Comparison of ENCODE assay signal across 25 cellular contexts in the genomic region with DNA sequence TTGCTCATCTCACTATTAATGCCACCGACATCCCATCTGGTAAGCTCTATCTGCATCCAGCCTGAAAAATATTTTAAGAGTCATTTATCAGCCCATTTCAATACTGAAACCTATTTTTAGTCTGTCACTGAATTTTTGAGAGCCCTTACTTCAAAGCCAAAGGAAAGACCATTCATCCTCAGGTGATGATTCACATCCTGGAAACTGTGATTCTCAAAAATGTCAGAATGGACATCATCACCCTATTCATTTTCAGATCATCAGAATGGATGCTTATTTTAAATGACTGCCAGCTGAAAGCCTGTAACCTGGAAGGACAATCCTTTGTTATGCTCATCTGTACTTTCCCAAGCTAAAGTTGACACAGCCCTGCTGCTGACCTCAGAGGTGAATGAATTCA. TPM values are rescaled to one million over a fixed set of nuclear protein-coding genes. Genes with fewer than 3 reads are reported as not detected.
A peak's percentile ranks its signal among the peaks of the same experiment; 100 is the strongest.
DNase-seq lines count a peak whose midpoint lies in the region; ATAC-seq and TF ChIP-seq lines count a peak whose summit lies in the region.
"Had no signal": no experiment of that assay in that cellular context is flagged by ENCODE, and none has a peak within 500 bp of the region (broad histone marks: within the 10 kb centered on the region; RNA-seq: fewer than 3 reads in every experiment).

No MANE protein-coding gene starts in this region.

- no peaks in the 10 kb centered on the region for H3K36me3 ChIP-seq in SK-N-SH (replicated peaks in 1 of 2; ENCODE audit: control insufficient read depth in 1 of 2, insufficient read depth in 2 of 2, low read length in 1 of 2)
- H3K36me3 ChIP-seq: adrenal gland, BE2C had no signal

- WGBS in SK-N-SH (ENCODE audit: low lambda C conversion rate): 9% methylated on average over 1 of the region's 1 CpG

- no peaks in the 10 kb centered on the region for H3K4me1 ChIP-seq in SK-N-SH (ENCODE audit: control insufficient read depth in 1 of 2, insufficient read depth in 2 of 2, low read depth in 1 of 2, low read length in 1 of 2)
- H3K4me1 ChIP-seq: A549, adrenal gland, BE2C, foreskin keratinocyte had no signal

- H2AFZ ChIP-seq in SK-N-SH (ENCODE audit: low read depth): 0 out of 2 replicates have a peak overlapping the region, but pooled peaks have one; percentile 46

- TF ChIP-seq RAD21 in SK-N-SH (IDR thresholded peaks at IDR 0.05; ENCODE audit: low read length): no peak

- no peaks in the 10 kb centered on the region for H3K27me3 ChIP-seq in SK-N-SH (ENCODE audit: insufficient read depth)
- H3K27me3 ChIP-seq: adrenal gland, BE2C had no signal

- H3K4me3 ChIP-seq in SK-N-SH (ENCODE audit: low read depth in 2 of 2, low read length in 1 of 2): no peak overlapping the region
- H3K4me3 ChIP-seq: A549, adrenal gland, lung had no signal

- POLR2A ChIA-PET in SK-N-SH (lab: Yijun Ruan, JAX): no interaction called here

- no peak overlapping the region for H3K4me3 Mint-ChIP-seq in activated T-helper 2 cell treated with anti-CD3 and anti-CD28 coated beads, Interferon-gamma antibody, Interleukin-2, Interleukin-4, amounts not matched to agents 10 μg/mL and 5 μg/mL and 100 μg/mL, durations not matched to agents 14 hours and 24 hours and 36 hours (ENCODE audit: low read depth)

- H3K4me1 Mint-ChIP-seq in activated T-helper 2 cell treated with anti-CD3 and anti-CD28 coated beads, Interferon-gamma antibody, Interleukin-2, Interleukin-4, amounts not matched to agents 10 μg/mL and 5 μg/mL and 100 μg/mL, durations not matched to agents 14 hours and 24 hours and 36 hours (ENCODE audit: low read depth): peaks cover 25% of the 10 kb centered on the region

- no peaks in the 10 kb centered on the region for H3K9me3 ChIP-seq in SK-N-SH
- H3K9me3 ChIP-seq: A549, adrenal gland, BE2C had no signal

- peaks cover 9% of the 10 kb centered on the region for H3F3A ChIP-seq in SK-N-SH (replicated peaks; ENCODE audit: insufficient read depth)

- no peak overlapping the region for H3K27ac ChIP-seq in SK-N-SH (ENCODE audit: low read depth in 2 of 2, low read length in 1 of 2)
- H3K27ac ChIP-seq: A549, adrenal gland, foreskin keratinocyte had no signal

- no peak for ATAC-seq in SK-N-SH treated with all-trans-retinoic acid at 6 μM for 48 hours
- ATAC-seq in GM18858 (IDR thresholded peaks at IDR 0.05; ENCODE audit: unreplicated experiment): no peak
- ATAC-seq in GM19395 (IDR thresholded peaks at IDR 0.05; ENCODE audit: unreplicated experiment): no peak
- no peak for ATAC-seq in HG03439 (IDR thresholded peaks at IDR 0.05; ENCODE audit: unreplicated experiment)
- ATAC-seq: A549, foreskin keratinocyte had no signal

- DNase-seq in SK-N-SH: no peak
- peak; percentile 24 for DNase-seq in ELR (ENCODE audit: low read depth)
- no peak for DNase-seq in activated T-helper 2 cell treated with anti-CD3 and anti-CD28 coated beads, Interferon-gamma antibody, Interleukin-2, Interleukin-4, amounts not matched to agents 10 μg/mL and 5 μg/mL and 100 μg/mL, durations not matched to agents 14 hours and 24 hours and 36 hours (ENCODE audit: low spot score)
- DNase-seq in kidney tubule cell (ENCODE audit: low spot score): peak; percentile 39
- DNase-seq: adrenal gland; BE2C; cortex of kidney; foreskin keratinocyte; hippocampal formation; islet precursor cell; Kasumi-1; NCI-H1105; NCI-H2107; NCI-H524; retina; stimulated activated CD4-positive, alpha-beta T cell treated with anti-CD3 and anti-CD28 coated beads, Interleukin-4, amount 100 ng/mL, for 1 hour had no signal

- H3K27me3 Mint-ChIP-seq in activated T-helper 2 cell treated with anti-CD3 and anti-CD28 coated beads, Interferon-gamma antibody, Interleukin-2, Interleukin-4, amounts not matched to agents 10 μg/mL and 5 μg/mL and 100 μg/mL, durations not matched to agents 14 hours and 24 hours and 36 hours (ENCODE audit: low read depth): no peaks in the 10 kb centered on the region

- CTCF ChIA-PET in SK-N-SH (lab: Yijun Ruan, JAX): interaction anchor here (0.7 kb wide), 1 partner anchor 42 kb away, joined by 3 read pairs; no protein-coding TSS in a partner anchor

- no peaks in the 10 kb centered on the region for H3K9me2 ChIP-seq in SK-N-SH

- peak overlapping the region; percentile 52 for H3K4me2 ChIP-seq in SK-N-SH
- H3K4me2 ChIP-seq: A549 had no signal

- TF ChIP-seq CTCF in SK-N-SH (IDR thresholded peaks at IDR 0.05): no peak

- H4K20me1 ChIP-seq in SK-N-SH (ENCODE audit: insufficient read depth): no peaks in the 10 kb centered on the region

- TF ChIP-seq EP300 in SK-N-SH (IDR thresholded peaks at IDR 0.05; ENCODE audit: borderline replicate concordance in 1 of 2, low read depth in 1 of 2, low read length in 1 of 2): no peak

- no peaks in the 10 kb centered on the region for H3K79me2 ChIP-seq in SK-N-SH (ENCODE audit: insufficient read depth)

- H3K27ac Mint-ChIP-seq in activated T-helper 2 cell treated with anti-CD3 and anti-CD28 coated beads, Interferon-gamma antibody, Interleukin-2, Interleukin-4, amounts not matched to agents 10 μg/mL and 5 μg/mL and 100 μg/mL, durations not matched to agents 14 hours and 24 hours and 36 hours: peak overlapping the region; percentile 81

- no peaks in the 10 kb centered on the region for H3K9me3 Mint-ChIP-seq in activated T-helper 2 cell treated with anti-CD3 and anti-CD28 coated beads, Interferon-gamma antibody, Interleukin-2, Interleukin-4, amounts not matched to agents 10 μg/mL and 5 μg/mL and 100 μg/mL, durations not matched to agents 14 hours and 24 hours and 36 hours

- intact Hi-C loops in activated T-helper 2 cell treated with anti-CD3 and anti-CD28 coated beads, Interferon-gamma antibody, Interleukin-2, Interleukin-4, amounts not matched to agents 10 μg/mL and 5 μg/mL and 100 μg/mL, durations not matched to agents 14 hours and 24 hours and 36 hours (cut with micrococcal nuclease): no loop called here

- H3K36me3 Mint-ChIP-seq in activated T-helper 2 cell treated with anti-CD3 and anti-CD28 coated beads, Interferon-gamma antibody, Interleukin-2, Interleukin-4, amounts not matched to agents 10 μg/mL and 5 μg/mL and 100 μg/mL, durations not matched to agents 14 hours and 24 hours and 36 hours (ENCODE audit: low read depth): no peaks in the 10 kb centered on the region

- H3K9ac ChIP-seq in SK-N-SH: no peak overlapping the region

TF ChIP-seq in SK-N-SH, 30 proteins besides CTCF, POLR2A, EP300 and RAD21:
- peak; percentile 22; the same call in 1 of the 2 replicates for TF ChIP-seq TCF12 (IDR thresholded peaks at IDR 0.05)
- TF ChIP-seq, protein P1, sequence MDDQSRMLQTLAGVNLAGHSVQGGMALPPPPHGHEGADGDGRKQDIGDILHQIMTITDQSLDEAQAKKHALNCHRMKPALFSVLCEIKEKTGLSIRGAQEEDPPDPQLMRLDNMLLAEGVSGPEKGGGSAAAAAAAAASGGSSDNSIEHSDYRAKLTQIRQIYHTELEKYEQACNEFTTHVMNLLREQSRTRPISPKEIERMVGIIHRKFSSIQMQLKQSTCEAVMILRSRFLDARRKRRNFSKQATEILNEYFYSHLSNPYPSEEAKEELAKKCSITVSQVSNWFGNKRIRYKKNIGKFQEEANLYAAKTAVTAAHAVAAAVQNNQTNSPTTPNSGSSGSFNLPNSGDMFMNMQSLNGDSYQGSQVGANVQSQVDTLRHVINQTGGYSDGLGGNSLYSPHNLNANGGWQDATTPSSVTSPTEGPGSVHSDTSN (IDR thresholded peaks at IDR 0.05): peak; percentile 66
- TF ChIP-seq CHD2 (IDR thresholded peaks at IDR 0.05; ENCODE audit: low read length, partially characterized antibody): no peak
- peak; percentile 19; the same call in 1 of the 2 replicates for TF ChIP-seq JUND (IDR thresholded peaks at IDR 0.05)
- TF ChIP-seq MEF2A (IDR thresholded peaks at IDR 0.05; ENCODE audit: borderline replicate concordance, low read depth): no peak

TF ChIP-seq in SK-N-SH treated with all-trans-retinoic acid at 6 μM for 48 hours, 23 proteins besides CTCF, POLR2A, EP300 and RAD21 (continues in another document):
- no peak for TF ChIP-seq ZNF8 (CRISPR knock-in tag; IDR thresholded peaks at IDR 0.05)
- no peak for TF ChIP-seq GLIS3 (CRISPR knock-in tag; IDR thresholded peaks at IDR 0.05)
- no peak for TF ChIP-seq ESRRG (CRISPR knock-in tag; IDR thresholded peaks at IDR 0.05)
- TF ChIP-seq, protein P2, sequence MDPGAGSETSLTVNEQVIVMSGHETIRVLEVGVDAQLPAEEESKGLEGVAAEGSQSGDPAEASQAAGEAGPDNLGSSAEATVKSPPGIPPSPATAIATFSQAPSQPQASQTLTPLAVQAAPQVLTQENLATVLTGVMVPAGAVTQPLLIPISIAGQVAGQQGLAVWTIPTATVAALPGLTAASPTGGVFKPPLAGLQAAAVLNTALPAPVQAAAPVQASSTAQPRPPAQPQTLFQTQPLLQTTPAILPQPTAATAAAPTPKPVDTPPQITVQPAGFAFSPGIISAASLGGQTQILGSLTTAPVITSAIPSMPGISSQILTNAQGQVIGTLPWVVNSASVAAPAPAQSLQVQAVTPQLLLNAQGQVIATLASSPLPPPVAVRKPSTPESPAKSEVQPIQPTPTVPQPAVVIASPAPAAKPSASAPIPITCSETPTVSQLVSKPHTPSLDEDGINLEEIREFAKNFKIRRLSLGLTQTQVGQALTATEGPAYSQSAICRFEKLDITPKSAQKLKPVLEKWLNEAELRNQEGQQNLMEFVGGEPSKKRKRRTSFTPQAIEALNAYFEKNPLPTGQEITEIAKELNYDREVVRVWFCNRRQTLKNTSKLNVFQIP (CRISPR knock-in tag; IDR thresholded peaks at IDR 0.05; ENCODE audit: borderline replicate concordance, low read depth): no peak
- TF ChIP-seq, protein P3, sequence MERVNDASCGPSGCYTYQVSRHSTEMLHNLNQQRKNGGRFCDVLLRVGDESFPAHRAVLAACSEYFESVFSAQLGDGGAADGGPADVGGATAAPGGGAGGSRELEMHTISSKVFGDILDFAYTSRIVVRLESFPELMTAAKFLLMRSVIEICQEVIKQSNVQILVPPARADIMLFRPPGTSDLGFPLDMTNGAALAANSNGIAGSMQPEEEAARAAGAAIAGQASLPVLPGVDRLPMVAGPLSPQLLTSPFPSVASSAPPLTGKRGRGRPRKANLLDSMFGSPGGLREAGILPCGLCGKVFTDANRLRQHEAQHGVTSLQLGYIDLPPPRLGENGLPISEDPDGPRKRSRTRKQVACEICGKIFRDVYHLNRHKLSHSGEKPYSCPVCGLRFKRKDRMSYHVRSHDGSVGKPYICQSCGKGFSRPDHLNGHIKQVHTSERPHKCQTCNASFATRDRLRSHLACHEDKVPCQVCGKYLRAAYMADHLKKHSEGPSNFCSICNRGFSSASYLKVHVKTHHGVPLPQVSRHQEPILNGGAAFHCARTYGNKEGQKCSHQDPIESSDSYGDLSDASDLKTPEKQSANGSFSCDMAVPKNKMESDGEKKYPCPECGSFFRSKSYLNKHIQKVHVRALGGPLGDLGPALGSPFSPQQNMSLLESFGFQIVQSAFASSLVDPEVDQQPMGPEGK (CRISPR knock-in tag; IDR thresholded peaks at IDR 0.05; ENCODE audit: borderline replicate concordance): no peak

RNA-seq across cellular contexts. Expression of a gene that starts 27.0 kb away (rescaled TPM):
- not detected in 2 replicates for polyA plus RNA-seq in SK-N-SH (2012; rRNA removed)
- not detected in 2 replicates for polyA plus RNA-seq in SK-N-SH (2012; cell fraction: cytosol; rRNA removed)
- 0.08 TPM in 1 of 2 replicates, not detected in the other for polyA plus RNA-seq in SK-N-SH (2012; cell fraction: nucleus; rRNA removed)
- total RNA-seq in activated T-helper 2 cell treated with anti-CD3 and anti-CD28 coated beads, Interferon-gamma antibody, Interleukin-2, Interleukin-4, amounts not matched to agents 10 μg/mL and 5 μg/mL and 100 μg/mL, durations not matched to agents 14 hours and 24 hours and 36 hours: 4.4 and 5.0 TPM in 2 replicates
- total RNA-seq: adrenal gland, endothelial cell of umbilical vein, foreskin keratinocyte, myocyte, subcutaneous adipose tissue had no signal
- polyA plus RNA-seq: A549, adrenal gland, endothelial cell of umbilical vein, foreskin keratinocyte had no signal

Comparison
In these comparisons a context has a peak if more than half of its experiments do, and no peak if none do; other contexts are left out.
1. DNase-seq: peak in ELR (single experiment) and kidney tubule cell (single experiment); none in SK-N-SH (single experiment) and activated T-helper 2 cell treated with anti-CD3 and anti-CD28 coated beads, Interferon-gamma antibody, Interleukin-2, Interleukin-4, amounts not matched to agents 10 μg/mL and 5 μg/mL and 100 μg/mL, durations not matched to agents 14 hours and 24 hours and 36 hours (single experiment).